ENCODE assay signal across 18 cellular contexts in the genomic region with DNA sequence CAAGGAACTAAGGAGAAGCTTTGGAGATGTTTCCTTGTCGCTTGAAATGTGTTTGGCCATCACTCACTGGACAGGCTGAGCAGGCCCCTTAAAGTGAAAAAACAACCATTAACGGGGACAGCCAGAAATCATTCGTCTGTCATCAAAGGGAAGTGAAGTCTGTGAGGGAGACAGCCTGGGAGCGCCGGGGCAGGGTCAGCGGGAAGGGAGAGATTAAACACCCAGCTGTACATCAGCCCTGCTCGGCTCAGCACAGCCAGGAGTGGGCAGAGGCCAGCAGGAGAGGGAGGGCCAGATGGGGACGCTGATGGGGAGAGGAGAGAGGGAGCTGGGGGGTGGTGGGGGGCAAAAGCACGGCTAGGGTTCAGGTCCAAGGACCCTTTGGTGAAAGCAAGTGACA.
A peak's percentile ranks its signal among the peaks of the same experiment; 100 is the strongest.
DNase-seq lines count a peak whose midpoint lies in the region; ATAC-seq, FAIRE-seq and TF ChIP-seq lines count a peak whose summit lies in the region.
"Had no signal": no experiment of that assay in that cellular context is flagged by ENCODE, and none has a peak within 500 bp of the region (broad histone marks: within the 10 kb centered on the region; RNA-seq: fewer than 3 reads in every experiment).

No MANE protein-coding gene starts in this region.

- H3K27ac Mint-ChIP-seq in T-helper 1 cell treated with Interleukin-12 subunit alpha and Interleukin-12 subunit beta and Interleukin-4 antibody, amounts not matched to agents 30 μg/mL and 1 μg/mL, for 36 hours = peak overlapping the region; percentile 28
- peak overlapping the region in 5 of 6 donors; percentile 13 to 72 (median 59) for H3K27ac Mint-ChIP-seq in naive B cell
- H3K27ac Mint-ChIP-seq: HFFc6 had no signal

- no peak for TF ChIP-seq CTCF in WERI-Rb-1 (IDR thresholded peaks at IDR 0.05; ENCODE audit: low read depth, low read length)
- no peak for TF ChIP-seq CTCF in kidney (IDR thresholded peaks at IDR 0.05; ENCODE audit: borderline replicate concordance, extremely low read depth, insufficient read depth)

- H3K4me3 ChIP-seq in WERI-Rb-1 (ENCODE audit: low read depth, low read length) = no peak overlapping the region
- no peak overlapping the region for H3K4me3 ChIP-seq in kidney (ENCODE audit: low read length in 2 of 2)

- ATAC-seq in naive B cell (ENCODE audit: low read depth in 2 of 2) = no peak
- ATAC-seq in GM21825 (IDR thresholded peaks at IDR 0.05; ENCODE audit: unreplicated experiment) = no peak
- ATAC-seq: HepG2 had no signal

- intact Hi-C loops in kidney (cut with DNase I) = no loop called here

- H3K9me3 ChIP-seq in WERI-Rb-1 (ENCODE audit: severe bottlenecking) = no peaks in the 10 kb centered on the region
- no peaks in the 10 kb centered on the region for H3K9me3 ChIP-seq in kidney (ENCODE audit: control insufficient read depth in 1 of 2, low read length in 2 of 2)
- H3K9me3 ChIP-seq: BE2C had no signal

- no peaks in the 10 kb centered on the region for H3K9me3 Mint-ChIP-seq in T-helper 1 cell treated with Interleukin-12 subunit alpha and Interleukin-12 subunit beta and Interleukin-4 antibody, amounts not matched to agents 30 μg/mL and 1 μg/mL, for 36 hours
- no peaks in the 10 kb centered on the region for H3K9me3 Mint-ChIP-seq in naive B cell
- H3K9me3 Mint-ChIP-seq: CD4-positive, alpha-beta memory T cell had no signal

- FAIRE-seq in urothelium cell line (lab: Jason Lieb, UNC) (peak; percentile 66), kidney (lab: Jason Lieb, UNC) (no peak)
- FAIRE-seq: A204.1, D721Med, HepG2, HTR-8/SVneo had no signal

- no peaks in the 10 kb centered on the region for H3K27me3 Mint-ChIP-seq in T-helper 1 cell treated with Interleukin-12 subunit alpha and Interleukin-12 subunit beta and Interleukin-4 antibody, amounts not matched to agents 30 μg/mL and 1 μg/mL, for 36 hours (ENCODE audit: low read depth)
- H3K27me3 Mint-ChIP-seq in naive B cell = no peaks in the 10 kb centered on the region
- H3K27me3 Mint-ChIP-seq: CD4-positive, alpha-beta memory T cell had no signal

- no peak overlapping the region for H3K9ac ChIP-seq in kidney (ENCODE audit: low read length in 2 of 2)

- no peaks in the 10 kb centered on the region for H3K36me3 Mint-ChIP-seq in T-helper 1 cell treated with Interleukin-12 subunit alpha and Interleukin-12 subunit beta and Interleukin-4 antibody, amounts not matched to agents 30 μg/mL and 1 μg/mL, for 36 hours (ENCODE audit: low read depth)
- H3K36me3 Mint-ChIP-seq in naive B cell = peaks cover 1 to 8% of the 10 kb centered on the region in 2 donors
- H3K36me3 Mint-ChIP-seq: CD4-positive, alpha-beta memory T cell had no signal

- H3K4me3 Mint-ChIP-seq in T-helper 1 cell treated with Interleukin-12 subunit alpha and Interleukin-12 subunit beta and Interleukin-4 antibody, amounts not matched to agents 30 μg/mL and 1 μg/mL, for 36 hours = no peak overlapping the region
- H3K4me3 Mint-ChIP-seq in naive B cell = no peak overlapping the region
- H3K4me3 Mint-ChIP-seq: CD4-positive, alpha-beta memory T cell; HFFc6 had no signal

- no peaks in the 10 kb centered on the region for H3K4me1 ChIP-seq in kidney (ENCODE audit: control insufficient read depth in 1 of 2, insufficient read depth in 1 of 2, low read depth in 1 of 2, low read length in 2 of 2)

- no peaks in the 10 kb centered on the region for H3K4me1 Mint-ChIP-seq in T-helper 1 cell treated with Interleukin-12 subunit alpha and Interleukin-12 subunit beta and Interleukin-4 antibody, amounts not matched to agents 30 μg/mL and 1 μg/mL, for 36 hours (ENCODE audit: low read depth)
- H3K4me1 Mint-ChIP-seq in naive B cell = peaks cover 26 to 30% (median 27%) of the 10 kb centered on the region in 3 donors

- DNase-seq in T-helper 1 cell = no peak
- DNase-seq in WERI-Rb-1 = peak; percentile 90
- DNase-seq in naive B cell = no peak
- no peak for DNase-seq in urothelium cell line (ENCODE audit: low spot score)
- DNase-seq in kidney = no peak
- DNase-seq: BE2C; CD4-positive, alpha-beta memory T cell; DMS53; GF-D8; HCEC 1CT; HFFc6 had no signal

- H3K36me3 ChIP-seq in WERI-Rb-1 (no peaks in the 10 kb centered on the region; the same call in none of the 2 replicates), kidney (ENCODE audit: control insufficient read depth in 1 of 2, insufficient read depth in 2 of 2, low read length in 2 of 2) (no peaks in the 10 kb centered on the region)
- H3K36me3 ChIP-seq: BE2C had no signal

- H3K27me3 ChIP-seq in WERI-Rb-1 (ENCODE audit: insufficient read depth, low read depth, severe bottlenecking) = no peaks in the 10 kb centered on the region

- peak overlapping the region; percentile 93 for H3K27ac ChIP-seq in WERI-Rb-1
- no peak overlapping the region for H3K27ac ChIP-seq in kidney (ENCODE audit: low read depth in 2 of 2, low read length in 2 of 2)
- H3K27ac ChIP-seq: C4-2B had no signal
